Comparison of ENCODE assay signal across 10 cellular contexts in genomic region chr6:116393430-116393829, GRCh38. TPM values are rescaled to one million over a fixed set of nuclear protein-coding genes. Genes with fewer than 3 reads are reported as not detected.
DNase-seq lines count a peak whose midpoint lies in the region; ATAC-seq and TF ChIP-seq lines count a peak whose summit lies in the region.
"Had no signal": no experiment of that assay in that cellular context is flagged by ENCODE, and none has a peak within 500 bp of the region (broad histone marks: within the 10 kb centered on the region; RNA-seq: fewer than 3 reads in every experiment).

No MANE protein-coding gene starts in this region.

- H2AK5ac ChIP-seq in mesenchymal stem cell (ENCODE audit: low read length, severe bottlenecking): no peak overlapping the region

- no peak overlapping the region for H3K4ac ChIP-seq in mesenchymal stem cell (ENCODE audit: low read depth in 1 of 2, low read length in 2 of 2)

- H3K79me1 ChIP-seq in mesenchymal stem cell (replicated peaks; ENCODE audit: low read length, poor library complexity, severe bottlenecking): peaks cover 4% of the 10 kb centered on the region

- peaks cover 0 to 2% (median 0%) of the 10 kb centered on the region in 3 donors for H3K36me3 Mint-ChIP-seq in CD8-positive, alpha-beta memory T cell
- H3K36me3 Mint-ChIP-seq in T-helper 17 cell (ENCODE audit: low read depth) (peaks cover 3% of the 10 kb centered on the region), progenitor cell of endocrine pancreas (ENCODE audit: insufficient read depth) (no peaks in the 10 kb centered on the region)

- H3K4me1 ChIP-seq in CD8-positive, alpha-beta memory T cell (ENCODE audit: insufficient read depth, low read length): peaks cover 12% of the 10 kb centered on the region
- H3K4me1 ChIP-seq in mesenchymal stem cell (ENCODE audit: control insufficient read depth, insufficient read depth, low read depth, low read length): peaks cover 14% of the 10 kb centered on the region

- H2AFZ ChIP-seq in mesenchymal stem cell (ENCODE audit: low read depth, low read length): no peak overlapping the region

- no peak overlapping the region for H3K4me2 ChIP-seq in mesenchymal stem cell (ENCODE audit: low read length, poor library complexity, severe bottlenecking)

- no peaks in the 10 kb centered on the region for H3K9me3 ChIP-seq in CD8-positive, alpha-beta memory T cell (ENCODE audit: low read length)
- no peaks in the 10 kb centered on the region for H3K9me3 ChIP-seq in T-helper 17 cell (ENCODE audit: control insufficient read depth, low read length, poor library complexity, severe bottlenecking)
- H3K9me3 ChIP-seq in mesenchymal stem cell (ENCODE audit: control insufficient read depth, low read length): no peaks in the 10 kb centered on the region

- no peaks in the 10 kb centered on the region for H3K27me3 ChIP-seq in CD8-positive, alpha-beta memory T cell (ENCODE audit: insufficient read depth, low read length, poor library complexity, severe bottlenecking)
- no peaks in the 10 kb centered on the region for H3K27me3 ChIP-seq in mesenchymal stem cell (ENCODE audit: control insufficient read depth in 1 of 2, insufficient read depth in 1 of 2, low read length in 2 of 2)

- no peak overlapping the region for H3K14ac ChIP-seq in mesenchymal stem cell (ENCODE audit: low read length in 2 of 2)

- peaks cover 20 to 47% (median 42%) of the 10 kb centered on the region in 3 donors for H3K4me1 Mint-ChIP-seq in CD8-positive, alpha-beta memory T cell
- H3K4me1 Mint-ChIP-seq in T-helper 17 cell: peaks cover 39% of the 10 kb centered on the region
- peaks cover 8% of the 10 kb centered on the region for H3K4me1 Mint-ChIP-seq in progenitor cell of endocrine pancreas (ENCODE audit: low read depth)

- ATAC-seq in T-helper 17 cell: peak; percentile 19

- H3K4me3 ChIP-seq in CD8-positive, alpha-beta memory T cell (ENCODE audit: low read length): no peak overlapping the region
- no peak overlapping the region for H3K4me3 ChIP-seq in mesenchymal stem cell (ENCODE audit: insufficient read depth in 1 of 2, low read depth in 1 of 2, low read length in 2 of 2)

- POLR2A ChIA-PET in CD8-positive, alpha-beta memory T cell (lab: Charles Lee): no interaction called here

- peak overlapping the region in 7 of 8 donors; percentile 17 to 96 (median 83) for H3K27ac Mint-ChIP-seq in CD8-positive, alpha-beta memory T cell
- H3K27ac Mint-ChIP-seq in T-helper 17 cell (peak overlapping the region; percentile 92), progenitor cell of endocrine pancreas (no peak overlapping the region)
- H3K27ac Mint-ChIP-seq: activated naive CD4-positive, alpha-beta T cell treated with anti-CD3 and anti-CD28 coated beads for 36 hours; T-helper 2 cell treated with Interferon-gamma antibody and Interleukin-4, amounts not matched to agents 5 μg/mL and 100 μg/mL, for 36 hours had no signal

- no peak for TF ChIP-seq CTCF in progenitor cell of endocrine pancreas (IDR thresholded peaks at IDR 0.05; ENCODE audit: unreplicated experiment)

- WGBS in mesenchymal stem cell: no CpG with 5 or more reads among the region's 1 CpG

- CTCF ChIA-PET in CD8-positive, alpha-beta memory T cell (lab: Charles Lee): interaction anchor here (1.4 kb wide), 1 partner anchor 140 kb away, joined by 3 read pairs; no protein-coding TSS in a partner anchor

- H3K9me3 Mint-ChIP-seq in CD8-positive, alpha-beta memory T cell: no peaks in the 10 kb centered on the region
- no peaks in the 10 kb centered on the region for H3K9me3 Mint-ChIP-seq in progenitor cell of endocrine pancreas (ENCODE audit: low read depth)
- H3K9me3 Mint-ChIP-seq: activated naive CD4-positive, alpha-beta T cell treated with anti-CD3 and anti-CD28 coated beads for 36 hours; T-helper 2 cell treated with Interferon-gamma antibody and Interleukin-4, amounts not matched to agents 5 μg/mL and 100 μg/mL, for 36 hours had no signal

- no peak overlapping the region for H3K27ac ChIP-seq in CD8-positive, alpha-beta memory T cell (ENCODE audit: low read depth, low read length)
- H3K27ac ChIP-seq in mesenchymal stem cell (ENCODE audit: low read length, poor library complexity, severe bottlenecking): no peak overlapping the region

- H3K18ac ChIP-seq in mesenchymal stem cell (ENCODE audit: low read depth in 1 of 2, low read length in 2 of 2): no peak overlapping the region

- H2BK15ac ChIP-seq in mesenchymal stem cell (ENCODE audit: low read depth, poor library complexity, severe bottlenecking): no peak overlapping the region

- no peak overlapping the region for H4K8ac ChIP-seq in mesenchymal stem cell (ENCODE audit: low read length)

- no peak overlapping the region for H3K4me3 Mint-ChIP-seq in CD8-positive, alpha-beta memory T cell
- H3K4me3 Mint-ChIP-seq in T-helper 17 cell (peak overlapping the region; percentile 19), progenitor cell of endocrine pancreas (ENCODE audit: low read depth) (no peak overlapping the region)
- H3K4me3 Mint-ChIP-seq: activated naive CD4-positive, alpha-beta T cell treated with anti-CD3 and anti-CD28 coated beads for 36 hours; T-helper 2 cell treated with Interferon-gamma antibody and Interleukin-4, amounts not matched to agents 5 μg/mL and 100 μg/mL, for 36 hours had no signal

- peak overlapping the region; percentile 33 for H3K9ac ChIP-seq in mesenchymal stem cell (ENCODE audit: low read length)

- H2BK12ac ChIP-seq in mesenchymal stem cell (ENCODE audit: low read length in 2 of 2): no peak overlapping the region

- H2BK5ac ChIP-seq in mesenchymal stem cell (ENCODE audit: low read depth, low read length, poor library complexity, severe bottlenecking): no peak overlapping the region

- no peaks in the 10 kb centered on the region for H3K27me3 Mint-ChIP-seq in CD8-positive, alpha-beta memory T cell
- H3K27me3 Mint-ChIP-seq in T-helper 17 cell (no peaks in the 10 kb centered on the region), progenitor cell of endocrine pancreas (no peaks in the 10 kb centered on the region)

- no peak for DNase-seq in CD8-positive, alpha-beta memory T cell
- peak; percentile 29 for DNase-seq in HCEC 1CT
- no peak for DNase-seq in T-helper 17 cell
- no peak for DNase-seq in mesenchymal stem cell
- DNase-seq in SIG-M5 (lab: John Stamatoyannopoulos, UW): no peak
- no peak for DNase-seq in activated CD4-positive, alpha-beta T cell treated with anti-CD3 and anti-CD28 coated beads, Interleukin-2, amount 50 U/mL, for 1 hour
- no peak for DNase-seq in progenitor cell of endocrine pancreas (ENCODE audit: low spot score, unreplicated experiment)
- DNase-seq in activated gamma-delta T cell (lab: John Stamatoyannopoulos, UW): no peak
- DNase-seq: activated naive CD4-positive, alpha-beta T cell treated with anti-CD3 and anti-CD28 coated beads for 36 hours had no signal

- H2BK120ac ChIP-seq in mesenchymal stem cell (ENCODE audit: low read depth, low read length): no peak overlapping the region

- no peak overlapping the region for H3K23ac ChIP-seq in mesenchymal stem cell (ENCODE audit: low read length in 2 of 2)

- no peaks in the 10 kb centered on the region for H3K36me3 ChIP-seq in CD8-positive, alpha-beta memory T cell (ENCODE audit: insufficient read depth, low read length)
- no peaks in the 10 kb centered on the region for H3K36me3 ChIP-seq in mesenchymal stem cell (ENCODE audit: control insufficient read depth in 1 of 2, insufficient read depth in 2 of 2, low read depth in 1 of 2, low read length in 2 of 2)

- no peak overlapping the region for H4K91ac ChIP-seq in mesenchymal stem cell (ENCODE audit: low read length)

RNA-seq across cellular contexts. Expression of gene DSE, which starts 22.7 kb away (rescaled TPM):
- total RNA-seq in CD8-positive, alpha-beta memory T cell: 1 to 10 TPM; 7.5 to 7.9 TPM
- polyA plus RNA-seq in CD8-positive, alpha-beta memory T cell: 2.7 TPM
- 10 to 100 TPM; 19.2 to 32.3 TPM for total RNA-seq in T-helper 17 cell
- 32.5 TPM for polyA plus RNA-seq in mesenchymal stem cell (2013, experiment 1 of 2)
- 32.4 TPM for polyA plus RNA-seq in mesenchymal stem cell (2013, experiment 2 of 2)
- 20.4 and 21.4 TPM in 2 replicates for total RNA-seq in progenitor cell of endocrine pancreas
